ENCODE assay signal across 17 cellular contexts in genomic region chr1:25460020-25460419, GRCh38. TPM values are rescaled to one million over a fixed set of nuclear protein-coding genes. Genes with fewer than 3 reads are reported as not detected.
DNase-seq lines count a peak whose midpoint lies in the region; ATAC-seq and TF ChIP-seq lines count a peak whose summit lies in the region.
"Had no signal": no experiment of that assay in that cellular context is flagged by ENCODE, and none has a peak within 500 bp of the region (broad histone marks: within the 10 kb centered on the region; RNA-seq: fewer than 3 reads in every experiment).

No MANE protein-coding gene starts in this region.

- POLR2A ChIA-PET in SK-N-SH (lab: Yijun Ruan, JAX): interaction anchor here (1.2 kb wide), 1 partner anchor 9 kb away, joined by 5 read pairs; no protein-coding TSS in a partner anchor

- H3K9me3 ChIP-seq in SK-N-SH (no peaks in the 10 kb centered on the region), heart right ventricle (no peaks in the 10 kb centered on the region), liver (ENCODE audit: control insufficient read depth in 4 of 4, low read length in 3 of 4) (no peaks in the 10 kb centered on the region)

- intact Hi-C loops in heart right ventricle (cut with DNase I): no loop called here

- H3K79me2 ChIP-seq in SK-N-SH (ENCODE audit: insufficient read depth): peaks cover 64% of the 10 kb centered on the region

- H3K4me1 ChIP-seq in SK-N-SH (ENCODE audit: control insufficient read depth in 1 of 2, insufficient read depth in 2 of 2, low read depth in 1 of 2, low read length in 1 of 2) (no peaks in the 10 kb centered on the region; a peak in 2 of 4 replicates), heart right ventricle (peaks cover 4 to 38% (median 25%) of the 10 kb centered on the region in 9 donors), liver (ENCODE audit: control insufficient read depth in 4 of 4, insufficient read depth in 4 of 4, low read length in 3 of 4) (peaks cover 4 to 59% (median 37%) of the 10 kb centered on the region in 4 donors)

- TF ChIP-seq CTCF in SK-N-SH (IDR thresholded peaks at IDR 0.05) (no peak), heart right ventricle (IDR thresholded peaks at IDR 0.05) (no peak), liver (IDR thresholded peaks at IDR 0.05; ENCODE audit: low read depth, low read length, missing input control) (no peak)

- H4K20me1 ChIP-seq in SK-N-SH (ENCODE audit: insufficient read depth): peaks cover 7% of the 10 kb centered on the region

- peaks cover 27 to 59% of the 10 kb centered on the region in 2 experiments for H3K36me3 ChIP-seq in SK-N-SH (replicated peaks in 1 of 2; ENCODE audit: control insufficient read depth in 1 of 2, insufficient read depth in 2 of 2, low read length in 1 of 2)
- peaks cover 0 to 67% (median 28%) of the 10 kb centered on the region in 9 donors for H3K36me3 ChIP-seq in heart right ventricle
- H3K36me3 ChIP-seq in liver (ENCODE audit: control insufficient read depth in 4 of 4, insufficient read depth in 3 of 4, low read depth in 1 of 4, low read length in 3 of 4): peaks cover 1 to 9% (median 3%) of the 10 kb centered on the region in 4 donors

- no peak for TF ChIP-seq RAD21 in SK-N-SH (IDR thresholded peaks at IDR 0.05; ENCODE audit: low read length)
- no peak for TF ChIP-seq RAD21 in liver (IDR thresholded peaks at IDR 0.05)

- no peak for TF ChIP-seq EP300 in SK-N-SH (IDR thresholded peaks at IDR 0.05; ENCODE audit: borderline replicate concordance in 1 of 2, low read depth in 1 of 2, low read length in 1 of 2)

- ATAC-seq in SK-N-SH treated with all-trans-retinoic acid at 6 μM for 48 hours (no peak), heart right ventricle (peak in 6 of 8 donors; percentile 51 to 89 (median 76))

- DNase-seq in SK-N-SH: no peak
- DNase-seq in heart right ventricle: peak in 1 of 2 donors; percentile 23
- DNase-seq in NCI-H526 (lab: John Stamatoyannopoulos, UW): no peak
- DNase-seq in SW 1271 (lab: John Stamatoyannopoulos, UW): no peak
- no peak for DNase-seq in COLO829 (ENCODE audit: low spot score)
- DNase-seq in NK-92 (lab: John Stamatoyannopoulos, UW; ENCODE audit: unreplicated experiment): no peak
- DNase-seq: COR-L47, DMS153, KBM-7, NCI-H1105 treated with DMSO at 0.1 percent for 48 hours, NCI-H1694, NCI-H2081 treated with DMSO at 0.1 percent for 48 hours, NCI-H446 treated with DMSO at 0.1 percent for 48 hours, NCI-H748 treated with DMSO at 0.1 percent for 48 hours, SIG-M5 had no signal

- H3K27me3 ChIP-seq in SK-N-SH (ENCODE audit: insufficient read depth): no peaks in the 10 kb centered on the region
- H3K27me3 ChIP-seq in heart right ventricle: no peaks in the 10 kb centered on the region
- H3K27me3 ChIP-seq in liver (ENCODE audit: control insufficient read depth in 4 of 4, insufficient read depth in 4 of 4, low read length in 3 of 4): no peaks in the 10 kb centered on the region

- H3K27ac ChIP-seq in SK-N-SH (ENCODE audit: low read depth in 2 of 2, low read length in 1 of 2): peak overlapping the region in 1 of 2 experiments; percentile 39; a peak in 1 of 4 replicates
- peak overlapping the region in 9 of 10 donors; percentile 19 to 65 (median 42) for H3K27ac ChIP-seq in heart right ventricle
- H3K27ac ChIP-seq in liver (ENCODE audit: low read depth in 1 of 2, low read length in 2 of 2): peak overlapping the region in 1 of 2 donors; percentile 25

- CTCF ChIA-PET in SK-N-SH (lab: Yijun Ruan, JAX): interaction anchor here (1.6 kb wide), 1 partner anchor 13 kb away, joined by 4 read pairs; no protein-coding TSS in a partner anchor

- H3K9me2 ChIP-seq in SK-N-SH: no peaks in the 10 kb centered on the region

- H3K4me2 ChIP-seq in SK-N-SH: no peak overlapping the region

- H3K9ac ChIP-seq in SK-N-SH (no peak overlapping the region), liver (ENCODE audit: low read depth in 1 of 2, low read length in 2 of 2) (no peak overlapping the region)

- no peak overlapping the region for H2AFZ ChIP-seq in SK-N-SH (ENCODE audit: low read depth)

- H3F3A ChIP-seq in SK-N-SH (replicated peaks; ENCODE audit: insufficient read depth): peaks cover 4% of the 10 kb centered on the region

- WGBS in SK-N-SH (ENCODE audit: low lambda C conversion rate): 75% methylated on average over 3 of the region's 3 CpGs
- WGBS in heart right ventricle, 2 donors: 51 to 56% methylated on average over 3 of the region's 3 CpGs
- WGBS in liver: 37% methylated on average over 3 of the region's 3 CpGs

- H3K4me3 ChIP-seq in SK-N-SH (ENCODE audit: low read depth in 2 of 2, low read length in 1 of 2) (no peak overlapping the region), heart right ventricle (no peak overlapping the region), liver (ENCODE audit: low read depth in 1 of 3, low read length in 3 of 3) (no peak overlapping the region)

TF ChIP-seq in SK-N-SH, 30 proteins besides CTCF, POLR2A, EP300 and RAD21 (continues in another document):
- TF ChIP-seq MXI1 (IDR thresholded peaks at IDR 0.05; ENCODE audit: low read depth, low read length): peak; percentile 70; the same call in 1 of the 2 replicates

TF ChIP-seq in SK-N-SH treated with all-trans-retinoic acid at 6 μM for 48 hours, 23 proteins besides CTCF, POLR2A, EP300 and RAD21 (continues in another document):
- TF ChIP-seq SNAI2 (CRISPR knock-in tag; IDR thresholded peaks at IDR 0.05) (no peak), ISL1 (CRISPR knock-in tag; IDR thresholded peaks at IDR 0.05) (no peak), ZNF70 (CRISPR knock-in tag; IDR thresholded peaks at IDR 0.05) (no peak), ESRRG (CRISPR knock-in tag; IDR thresholded peaks at IDR 0.05) (no peak), RARB (CRISPR knock-in tag; IDR thresholded peaks at IDR 0.05) (no peak), TOX (CRISPR knock-in tag; IDR thresholded peaks at IDR 0.05; ENCODE audit: borderline replicate concordance) (no peak), GLIS3 (CRISPR knock-in tag; IDR thresholded peaks at IDR 0.05) (no peak), ZFP30 (CRISPR knock-in tag; IDR thresholded peaks at IDR 0.05) (no peak), PPARA (CRISPR knock-in tag; IDR thresholded peaks at IDR 0.05; ENCODE audit: borderline replicate concordance) (no peak), CSDC2 (CRISPR knock-in tag; IDR thresholded peaks at IDR 0.05) (no peak)
- TF ChIP-seq, protein P1, sequence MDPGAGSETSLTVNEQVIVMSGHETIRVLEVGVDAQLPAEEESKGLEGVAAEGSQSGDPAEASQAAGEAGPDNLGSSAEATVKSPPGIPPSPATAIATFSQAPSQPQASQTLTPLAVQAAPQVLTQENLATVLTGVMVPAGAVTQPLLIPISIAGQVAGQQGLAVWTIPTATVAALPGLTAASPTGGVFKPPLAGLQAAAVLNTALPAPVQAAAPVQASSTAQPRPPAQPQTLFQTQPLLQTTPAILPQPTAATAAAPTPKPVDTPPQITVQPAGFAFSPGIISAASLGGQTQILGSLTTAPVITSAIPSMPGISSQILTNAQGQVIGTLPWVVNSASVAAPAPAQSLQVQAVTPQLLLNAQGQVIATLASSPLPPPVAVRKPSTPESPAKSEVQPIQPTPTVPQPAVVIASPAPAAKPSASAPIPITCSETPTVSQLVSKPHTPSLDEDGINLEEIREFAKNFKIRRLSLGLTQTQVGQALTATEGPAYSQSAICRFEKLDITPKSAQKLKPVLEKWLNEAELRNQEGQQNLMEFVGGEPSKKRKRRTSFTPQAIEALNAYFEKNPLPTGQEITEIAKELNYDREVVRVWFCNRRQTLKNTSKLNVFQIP (CRISPR knock-in tag; IDR thresholded peaks at IDR 0.05; ENCODE audit: borderline replicate concordance, low read depth): no peak

TF ChIP-seq in liver, 16 proteins besides CTCF, POLR2A, EP300 and RAD21:
- TF ChIP-seq TAF1 (conservative IDR thresholded peaks at IDR 0.05): no peak
- peak in 1 of 2 donors; percentile 24 for TF ChIP-seq HNF4A (conservative IDR thresholded peaks at IDR 0.05)
- TF ChIP-seq MAX (IDR thresholded peaks at IDR 0.05): peak; percentile 56
- TF ChIP-seq HNF4G (IDR thresholded peaks at IDR 0.05): no peak
- TF ChIP-seq, protein P2, sequence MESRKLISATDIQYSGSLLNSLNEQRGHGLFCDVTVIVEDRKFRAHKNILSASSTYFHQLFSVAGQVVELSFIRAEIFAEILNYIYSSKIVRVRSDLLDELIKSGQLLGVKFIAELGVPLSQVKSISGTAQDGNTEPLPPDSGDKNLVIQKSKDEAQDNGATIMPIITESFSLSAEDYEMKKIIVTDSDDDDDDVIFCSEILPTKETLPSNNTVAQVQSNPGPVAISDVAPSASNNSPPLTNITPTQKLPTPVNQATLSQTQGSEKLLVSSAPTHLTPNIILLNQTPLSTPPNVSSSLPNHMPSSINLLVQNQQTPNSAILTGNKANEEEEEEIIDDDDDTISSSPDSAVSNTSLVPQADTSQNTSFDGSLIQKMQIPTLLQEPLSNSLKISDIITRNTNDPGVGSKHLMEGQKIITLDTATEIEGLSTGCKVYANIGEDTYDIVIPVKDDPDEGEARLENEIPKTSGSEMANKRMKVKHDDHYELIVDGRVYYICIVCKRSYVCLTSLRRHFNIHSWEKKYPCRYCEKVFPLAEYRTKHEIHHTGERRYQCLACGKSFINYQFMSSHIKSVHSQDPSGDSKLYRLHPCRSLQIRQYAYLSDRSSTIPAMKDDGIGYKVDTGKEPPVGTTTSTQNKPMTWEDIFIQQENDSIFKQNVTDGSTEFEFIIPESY (IDR thresholded peaks at IDR 0.05): no peak
- TF ChIP-seq JUND (IDR thresholded peaks at IDR 0.05): no peak
- TF ChIP-seq RXRA (IDR thresholded peaks at IDR 0.05): peak in 1 of 2 donors; percentile 3
- TF ChIP-seq FOXA1 (IDR thresholded peaks at IDR 0.05): no peak
- TF ChIP-seq YY1 (IDR thresholded peaks at IDR 0.05): peak; percentile 81

RNA-seq across cellular contexts. Expression of gene MACO1, which starts 29.3 kb away (rescaled TPM):
- polyA plus RNA-seq in SK-N-SH (2012; rRNA removed) (6.9 and 7.4 TPM in 2 replicates), heart right ventricle (1 to 10 TPM; 8.7 to 8.9 TPM), liver (10 to 100 TPM; 15.3 to 19.3 TPM)
- polyA plus RNA-seq in SK-N-SH (2012; cell fraction: cytosol; rRNA removed): 7.4 and 9.2 TPM in 2 replicates
- polyA plus RNA-seq in SK-N-SH (2012; cell fraction: nucleus; rRNA removed): 8.1 and 12.5 TPM in 2 replicates
- total RNA-seq in heart right ventricle (10 to 100 TPM in 9 of 10 donors, 1 to 10 TPM in 1; 9.4 to 15.5 (median 13.5) TPM), liver (10 to 100 TPM; 21.9 to 23.2 TPM)

RNA-seq across cellular contexts. Expression of gene RHCE, which starts 39.4 kb away (rescaled TPM):
- polyA plus RNA-seq in SK-N-SH (2012; rRNA removed) (0.54 and 0.57 TPM in 2 replicates), heart right ventricle (1 to 10 TPM in 1 of 2 donors, under 1 TPM in 1; 0.17 to 2.6 TPM), liver (under 1 TPM; 0.42 to 0.46 TPM)
- 0.77 and 0.90 TPM in 2 replicates for polyA plus RNA-seq in SK-N-SH (2012; cell fraction: cytosol; rRNA removed)
- polyA plus RNA-seq in SK-N-SH (2012; cell fraction: nucleus; rRNA removed): 0.36 and 0.68 TPM in 2 replicates
- total RNA-seq in heart right ventricle (1 to 10 TPM in 4 of 10 donors, under 1 TPM in 6; 0.26 to 4.9 (median 0.92) TPM), liver (10 to 100 TPM in 1 of 2 donors, under 1 TPM in 1; 0.92 to 89.9 TPM)
